Comparison of ENCODE assay signal across 36 cellular contexts in the genomic region with DNA sequence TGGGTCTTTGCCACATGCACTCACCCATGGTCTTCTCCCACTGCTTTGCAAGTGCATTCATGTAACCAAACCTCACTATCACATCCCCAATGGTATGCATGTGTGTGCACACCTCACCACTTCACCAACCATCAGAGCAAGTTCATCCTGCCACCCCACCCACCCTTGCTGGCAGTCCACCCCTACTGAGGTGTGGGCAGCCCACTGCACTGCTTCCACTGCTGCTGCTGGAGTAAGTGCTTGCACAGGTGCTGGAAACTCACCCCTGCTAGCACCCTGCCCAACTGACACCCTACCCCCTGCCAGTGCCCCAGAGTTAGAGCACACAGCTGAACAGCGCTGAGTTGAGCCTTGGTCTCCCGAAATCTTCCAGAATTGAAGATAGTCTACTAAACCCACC. TPM values are rescaled to one million over a fixed set of nuclear protein-coding genes. Genes with fewer than 3 reads are reported as not detected.
"Had no signal": no experiment of that assay in that cellular context is flagged by ENCODE, and none has a peak within 500 bp of the region (broad histone marks: within the 10 kb centered on the region; RNA-seq: fewer than 3 reads in every experiment).

No MANE protein-coding gene starts in this region.

- H3K9ac ChIP-seq: KMS-11 had no signal

- DNase-seq: Karpas-422, MM.1S, MV-4-11, NCI-H1092, NCI-H1105, NCI-H1417 treated with DMSO at 0.1 percent for 48 hours, NCI-H1436 treated with DMSO at 0.1 percent for 48 hours, NCI-H1694 treated with DMSO at 0.1 percent for 48 hours, NCI-H187 treated with DMSO at 0.1 percent for 48 hours, NCI-H2029, NCI-H2081, NCI-H2171 treated with DMSO at 0.1 percent for 48 hours, NCI-H2227 treated with DMSO at 0.1 percent for 48 hours, NCI-H345, NCI-H446, NCI-H510A treated with DMSO at 0.1 percent for 48 hours, NCI-H524 treated with DMSO at 0.1 percent for 48 hours, NCI-H69, NCI-H748 treated with DMSO at 0.1 percent for 48 hours, NCI-H82, PC-9, SHP77, SIG-M5, SJCRH30 had no signal

- H2AFZ ChIP-seq: PC-9 had no signal

- H3K27me3 ChIP-seq: SJCRH30 had no signal

- H3K4me1 ChIP-seq: SJCRH30 had no signal

- H3K9me3 ChIP-seq: SJCRH30 had no signal

- ATAC-seq: Panc1, Right ventricle myocardium inferior, SK-N-SH treated with all-trans-retinoic acid at 6 μM for 48 hours had no signal

- H3K4me2 ChIP-seq: KMS-11, PC-9 had no signal

- H3K36me3 ChIP-seq: SJCRH30 had no signal

- H3K4me3 ChIP-seq: PC-9, SJCRH30, SK-N-MC had no signal

- H3K27ac ChIP-seq: KMS-11, PC-9, RWPE1, SJCRH30, SK-N-MC had no signal

RNA-seq across cellular contexts. Expression of a gene that starts 46.1 kb away (rescaled TPM):
- total RNA-seq: LHCN-M2, MCF 10A, NCI-H460, OCI-LY7, RPMI7951, SK-MEL-5 had no signal
